In genomic region chr4:183846951-183847350, GRCh38 we compare ENCODE assay signal across 34 cellular contexts. TPM values are rescaled to one million over a fixed set of nuclear protein-coding genes. Genes with fewer than 3 reads are reported as not detected.
"Had no signal": no experiment of that assay in that cellular context is flagged by ENCODE, and none has a peak within 500 bp of the region (broad histone marks: within the 10 kb centered on the region; RNA-seq: fewer than 3 reads in every experiment).

No MANE protein-coding gene starts in this region.

- H3K27ac ChIP-seq: adrenal gland, body of pancreas, brain microvascular endothelial cell, breast epithelium, cardiac muscle cell had no signal

- H3K27me3 ChIP-seq: ascending aorta, body of pancreas, brain microvascular endothelial cell, breast epithelium, cardiac muscle cell had no signal

- H3K9me3 ChIP-seq: adrenal gland, ascending aorta, body of pancreas had no signal

- H3K36me3 ChIP-seq: adrenal gland, ascending aorta, brain microvascular endothelial cell, breast epithelium, cardiac muscle cell had no signal

- ATAC-seq: activated naive CD4-positive, alpha-beta T cell treated with anti-CD3 and anti-CD28 coated beads, Interleukin-2, amount 50 U/mL, for 72 hours; activated naive CD8-positive, alpha-beta T cell treated with anti-CD3 and anti-CD28 coated beads, Interleukin-2, amount 50 U/mL, for 24 hours; activated T-cell treated with anti-CD3 and anti-CD28 coated beads, Interleukin-2, amount 50 U/mL, for 4 hours; activated T-cell treated with anti-CD3 and anti-CD28 coated beads, Interleukin-2, amount 50 U/mL, for 72 hours; activated T-helper 17 cell treated with anti-CD3 and anti-CD28 coated beads, Interleukin-2, amount 50 U/mL, for 72 hours; body of pancreas had no signal

- H3K4me1 ChIP-seq: adrenal gland, ascending aorta, breast epithelium had no signal

- H3K4me3 ChIP-seq: adrenal gland, ascending aorta, body of pancreas, breast epithelium, cardiac muscle cell had no signal

- DNase-seq: activated effector memory CD4-positive, alpha-beta T cell treated with anti-CD3 and anti-CD28 coated beads, Interleukin-2, amount 50 U/mL, for 16 hours; activated effector memory CD4-positive, alpha-beta T cell treated with Interleukin-2 at 50 U/mL for 16 hours; activated gamma-delta T cell; activated gamma-delta T cell treated with Interleukin-2 at 50 U/mL for 16 hours; activated naive CD4-positive, alpha-beta T cell; activated naive CD4-positive, alpha-beta T cell treated with anti-CD3 and anti-CD28 coated beads for 36 hours; activated naive CD4-positive, alpha-beta T cell treated with anti-CD3 and anti-CD28 coated beads, Interleukin-2, amount 10 ng/mL, durations not matched to agents 7 days and 5 days; activated naive CD4-positive, alpha-beta T cell treated with anti-CD3 and anti-CD28 coated beads, Interleukin-2, amount 50 U/mL, for 16 hours; activated naive CD4-positive, alpha-beta T cell treated with Interleukin-2 at 50 U/mL for 16 hours; activated naive CD8-positive, alpha-beta T cell treated with anti-CD3 and anti-CD28 coated beads for 36 hours; activated naive CD8-positive, alpha-beta T cell treated with anti-CD3 and anti-CD28 coated beads, Interleukin-2, amount 10 ng/mL, durations not matched to agents 7 days and 5 days; activated naive CD8-positive, alpha-beta T cell treated with anti-CD3 and anti-CD28 coated beads, Interleukin-2, amount 50 U/mL, for 24 hours; activated T-cell treated with anti-CD3 and anti-CD28 coated beads, Interleukin-2, amount 50 U/mL, for 1 hour; activated T-cell treated with anti-CD3 and anti-CD28 coated beads, Interleukin-2, amount 50 U/mL, for 24 hours; activated T-cell treated with anti-CD3 and anti-CD28 coated beads, Interleukin-2, amount 50 U/mL, for 4 hours; activated T-cell treated with anti-CD3 and anti-CD28 coated beads, Interleukin-2, amount 50 U/mL, for 48 hours; activated T-cell treated with anti-CD3 and anti-CD28 coated beads, Interleukin-2, amount 50 U/mL, for 72 hours; adrenal gland; amniotic stem cell; amygdala; anterior cingulate cortex; aorta; body of pancreas; brain microvascular endothelial cell; caudate nucleus; central memory CD4-positive, alpha-beta T cell; cerebellar nuclear complex had no signal

RNA-seq across cellular contexts. Expression of gene STOX2, which starts 58.2 kb away (rescaled TPM):
- total RNA-seq: activated naive CD4-positive, alpha-beta T cell treated with anti-CD3 and anti-CD28 coated beads for 36 hours; activated naive CD4-positive, alpha-beta T cell treated with anti-CD3 and anti-CD28 coated beads, Interleukin-2, amount 50 U/mL, for 72 hours; activated naive CD8-positive, alpha-beta T cell treated with anti-CD3 and anti-CD28 coated beads for 36 hours; activated naive CD8-positive, alpha-beta T cell treated with anti-CD3 and anti-CD28 coated beads, Interleukin-2, amount 10 ng/mL, durations not matched to agents 7 days and 5 days; activated T-cell treated with anti-CD3 and anti-CD28 coated beads, Interleukin-2, amount 50 U/mL, for 4 hours; activated T-helper 1 cell treated with anti-CD3 and anti-CD28 coated beads, Interleukin-12 subunit alpha, Interleukin-12 subunit beta, Interleukin-2, Interleukin-4 antibody, amounts not matched to agents 30 ng/mL and 10 ng/mL and 1 ng/mL, durations not matched to agents 14 hours and 24 hours and 36 hours; activated T-helper 17 cell treated with anti-CD3 and anti-CD28 coated beads, Interleukin-2, amount 50 U/mL, for 72 hours; activated T-helper 2 cell treated with anti-CD3 and anti-CD28 coated beads, Interferon-gamma antibody, Interleukin-2, Interleukin-4, amounts not matched to agents 10 μg/mL and 5 μg/mL and 100 μg/mL, durations not matched to agents 14 hours and 24 hours and 36 hours had no signal
